Comparison of ENCODE assay signal across 1 cellular context in genomic region chr17:59105852-59106462, GRCh38.
TF ChIP-seq lines count a peak whose summit lies in the region.

No MANE protein-coding gene starts in this region.

TF ChIP-seq in SK-N-SH treated with all-trans-retinoic acid at 6 μM for 48 hours, 23 proteins besides CTCF, POLR2A, EP300 and RAD21:
- TF ChIP-seq ZFP3 (CRISPR knock-in tag; IDR thresholded peaks at IDR 0.05), result 0 out of 2 replicates have a peak, but pooled peaks have one; percentile 12
- TF ChIP-seq CSRNP3 (CRISPR knock-in tag; IDR thresholded peaks at IDR 0.05), result no peak
- no peak for TF ChIP-seq CREB5 (CRISPR knock-in tag; IDR thresholded peaks at IDR 0.05; ENCODE audit: low read depth)
